ENCODE assay signal across 23 cellular contexts in the genomic region with DNA sequence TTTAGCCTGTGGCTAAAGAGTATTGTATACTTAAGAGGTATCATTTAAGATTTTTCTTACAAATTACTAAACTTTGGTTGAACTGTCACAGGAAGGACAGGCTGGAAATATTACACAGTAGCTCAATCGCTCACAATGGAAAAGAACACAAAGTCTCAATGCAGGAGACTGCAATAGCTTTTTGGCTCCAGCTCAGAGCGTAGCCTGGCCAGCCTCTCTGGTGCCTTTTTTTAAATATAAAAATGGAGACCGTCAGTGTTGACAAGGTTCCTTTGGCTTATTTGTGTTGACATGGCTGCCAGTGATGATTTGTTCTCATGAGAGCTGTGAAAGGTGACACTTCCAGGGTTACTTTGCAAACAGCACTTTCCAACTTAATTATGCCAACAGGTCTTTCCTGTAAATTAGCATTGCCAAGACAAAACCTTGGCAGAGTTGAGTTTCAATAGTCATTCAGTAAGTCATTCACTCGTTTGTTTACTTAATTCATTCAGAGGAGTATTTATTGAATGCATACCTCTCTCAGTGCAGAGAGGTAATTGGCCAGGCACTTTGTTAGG.
DNase-seq lines count a peak whose midpoint lies in the region; TF ChIP-seq lines count a peak whose summit lies in the region.
"Had no signal": no experiment of that assay in that cellular context is flagged by ENCODE, and none has a peak within 500 bp of the region (broad histone marks: within the 10 kb centered on the region; RNA-seq: fewer than 3 reads in every experiment).

No MANE protein-coding gene starts in this region.

- peak overlapping the region; percentile 91 for H3K27ac Mint-ChIP-seq in osteocyte (ENCODE audit: unreplicated experiment)
- H3K27ac Mint-ChIP-seq in CD4-positive, alpha-beta memory T cell = no peak overlapping the region

- DNase-seq in NCI-H146 (lab: John Stamatoyannopoulos, UW) = peak; percentile 3
- no peak for DNase-seq in NCI-H146 treated with DMSO at 0.1 percent for 48 hours (lab: John Stamatoyannopoulos, UW; ENCODE audit: unreplicated experiment)
- peak; percentile 24 for DNase-seq in NCI-H345 treated with DMSO at 0.1 percent for 48 hours (lab: John Stamatoyannopoulos, UW; ENCODE audit: unreplicated experiment)
- peak; percentile 75 for DNase-seq in epithelial cell of esophagus (ENCODE audit: low read depth)
- no peak for DNase-seq in osteocyte (ENCODE audit: extremely low spot score, unreplicated experiment)
- no peak for DNase-seq in ovary
- no peak for DNase-seq in CD4-positive, alpha-beta memory T cell
- DNase-seq in Karpas-422 = no peak
- DNase-seq: activated CD4-positive, alpha-beta T cell treated with anti-CD3 and anti-CD28 coated beads, Interleukin-2, amount 50 U/mL, for 48 hours; activated naive CD4-positive, alpha-beta T cell treated with anti-CD3 and anti-CD28 coated beads, Interleukin-2, amount 10 ng/mL, durations not matched to agents 7 days and 5 days; activated T-cell treated with anti-CD3 and anti-CD28 coated beads, Interleukin-2, amount 50 U/mL, for 1 hour; DND-41; kidney; NCI-H1694; NK-92 treated with Interleukin-12 subunit alpha and Interleukin-12 subunit beta, amount 100 ng/mL, for 24 hours; stimulated activated naive CD4-positive, alpha-beta T cell; transverse colon had no signal

- H3K4me1 Mint-ChIP-seq in osteocyte (ENCODE audit: unreplicated experiment) = peaks cover 36% of the 10 kb centered on the region
- no peaks in the 10 kb centered on the region for H3K4me1 Mint-ChIP-seq in CD4-positive, alpha-beta memory T cell
- H3K4me1 Mint-ChIP-seq: activated naive CD4-positive, alpha-beta T cell treated with anti-CD3 and anti-CD28 coated beads, Interleukin-2, amount 10 ng/mL, durations not matched to agents 7 days and 5 days; neural crest cell had no signal

- H3K9me3 Mint-ChIP-seq in osteocyte (ENCODE audit: unreplicated experiment) = peaks cover 4% of the 10 kb centered on the region
- peaks cover 0 to 4% (median 0%) of the 10 kb centered on the region in 8 donors for H3K9me3 Mint-ChIP-seq in CD4-positive, alpha-beta memory T cell
- H3K9me3 Mint-ChIP-seq: activated naive CD4-positive, alpha-beta T cell treated with anti-CD3 and anti-CD28 coated beads, Interleukin-2, amount 10 ng/mL, durations not matched to agents 7 days and 5 days; neural crest cell had no signal

- H3K36me3 ChIP-seq in ovary (no peaks in the 10 kb centered on the region), Karpas-422 (ENCODE audit: insufficient read depth, low read length) (no peaks in the 10 kb centered on the region)
- H3K36me3 ChIP-seq in CD4-positive, alpha-beta memory T cell (ENCODE audit: insufficient read depth, low read length) = no peaks in the 10 kb centered on the region
- H3K36me3 ChIP-seq: BLaER1, HAP-1, transverse colon had no signal

- no peak for TF ChIP-seq EP300 in ovary (IDR thresholded peaks at IDR 0.05)

- POLR2A ChIA-PET in CD4-positive, alpha-beta memory T cell (lab: Charles Lee; ENCODE audit: partially characterized antibody) = no interaction called here

- H4K20me1 ChIP-seq in Karpas-422 (ENCODE audit: insufficient read depth, low read depth, low read length) = no peaks in the 10 kb centered on the region
- H4K20me1 ChIP-seq: BLaER1 had no signal

- H3K4me3 Mint-ChIP-seq in osteocyte (ENCODE audit: unreplicated experiment) = no peak overlapping the region
- no peak overlapping the region for H3K4me3 Mint-ChIP-seq in CD4-positive, alpha-beta memory T cell
- H3K4me3 Mint-ChIP-seq: activated naive CD4-positive, alpha-beta T cell treated with anti-CD3 and anti-CD28 coated beads, Interleukin-2, amount 10 ng/mL, durations not matched to agents 7 days and 5 days; neural crest cell had no signal

- intact Hi-C loops in ovary (cut with DNase I) = no loop called here
- intact Hi-C loops in CD4-positive, alpha-beta memory T cell (cut with micrococcal nuclease) = no loop called here

- no peaks in the 10 kb centered on the region for H3K9me2 ChIP-seq in Karpas-422 (replicated peaks; ENCODE audit: insufficient read depth, low read length)

- H3K79me2 ChIP-seq in Karpas-422 (ENCODE audit: low read length) = no peaks in the 10 kb centered on the region

- H3K9me3 ChIP-seq in ovary (no peaks in the 10 kb centered on the region), Karpas-422 (ENCODE audit: low read length) (no peaks in the 10 kb centered on the region)
- H3K9me3 ChIP-seq in CD4-positive, alpha-beta memory T cell (ENCODE audit: control insufficient read depth in 1 of 2, low read length in 2 of 2) = no peaks in the 10 kb centered on the region
- H3K9me3 ChIP-seq: BLaER1, HAP-1, transverse colon had no signal

- CTCF ChIA-PET in CD4-positive, alpha-beta memory T cell (lab: Charles Lee; ENCODE audit: partially characterized antibody) = no interaction called here

- H3K4me3 ChIP-seq in epithelial cell of esophagus (ENCODE audit: low read length) (no peak overlapping the region), ovary (no peak overlapping the region), Karpas-422 (ENCODE audit: low read length) (no peak overlapping the region)
- H3K4me3 ChIP-seq in CD4-positive, alpha-beta memory T cell (ENCODE audit: low read length in 2 of 2) = no peak overlapping the region
- H3K4me3 ChIP-seq: BLaER1, HAP-1, transverse colon had no signal

- no peak overlapping the region for H3K9ac ChIP-seq in Karpas-422 (ENCODE audit: low read length)
- H3K9ac ChIP-seq: BLaER1, KMS-11 had no signal

- H3K27me3 Mint-ChIP-seq in osteocyte (ENCODE audit: unreplicated experiment) = no peaks in the 10 kb centered on the region
- peaks cover 0 to 2% of the 10 kb centered on the region in 2 donors for H3K27me3 Mint-ChIP-seq in CD4-positive, alpha-beta memory T cell
- H3K27me3 Mint-ChIP-seq: activated naive CD4-positive, alpha-beta T cell treated with anti-CD3 and anti-CD28 coated beads, Interleukin-2, amount 10 ng/mL, durations not matched to agents 7 days and 5 days had no signal

- no peaks in the 10 kb centered on the region for H3K36me3 Mint-ChIP-seq in osteocyte (ENCODE audit: unreplicated experiment)
- H3K36me3 Mint-ChIP-seq in CD4-positive, alpha-beta memory T cell = no peaks in the 10 kb centered on the region
- H3K36me3 Mint-ChIP-seq: activated naive CD4-positive, alpha-beta T cell treated with anti-CD3 and anti-CD28 coated beads, Interleukin-2, amount 10 ng/mL, durations not matched to agents 7 days and 5 days had no signal

- H3K4me2 ChIP-seq in Karpas-422 (ENCODE audit: low read depth, low read length, poor library complexity, severe bottlenecking) = no peak overlapping the region
- H3K4me2 ChIP-seq: BLaER1, KMS-11 had no signal

- TF ChIP-seq CTCF in epithelial cell of esophagus (IDR thresholded peaks at IDR 0.05; ENCODE audit: insufficient read depth, low read depth, low read length, missing control alignments) (no peak), osteocyte (IDR thresholded peaks at IDR 0.05) (no peak), ovary (IDR thresholded peaks at IDR 0.05) (no peak)

- 42 to 57% (median 53%) methylated on average over 4 of the region's 4 CpGs for WGBS in ovary, 3 donors

- no peak overlapping the region for H3K27ac ChIP-seq in ovary
- no peak overlapping the region for H3K27ac ChIP-seq in CD4-positive, alpha-beta memory T cell (ENCODE audit: low read depth, low read length)
- H3K27ac ChIP-seq in Karpas-422 (ENCODE audit: low read length) = no peak overlapping the region
- H3K27ac ChIP-seq: 22Rv1, BLaER1, KMS-11, RWPE1, transverse colon had no signal

- no peak overlapping the region for H2AFZ ChIP-seq in Karpas-422 (ENCODE audit: low read length)

- H3K4me1 ChIP-seq in ovary (ENCODE audit: insufficient read depth) (no peaks in the 10 kb centered on the region), Karpas-422 (ENCODE audit: low read length) (no peaks in the 10 kb centered on the region)
- no peaks in the 10 kb centered on the region for H3K4me1 ChIP-seq in CD4-positive, alpha-beta memory T cell (ENCODE audit: insufficient read depth, low read length)
- H3K4me1 ChIP-seq: HAP-1, transverse colon had no signal

- no peak for TF ChIP-seq POLR2A in ovary (IDR thresholded peaks at IDR 0.05)

- H3K27me3 ChIP-seq in ovary = no peaks in the 10 kb centered on the region
- H3K27me3 ChIP-seq in CD4-positive, alpha-beta memory T cell (ENCODE audit: insufficient read depth, low read length) = no peaks in the 10 kb centered on the region
- H3K27me3 ChIP-seq in Karpas-422 (ENCODE audit: low read length) = no peaks in the 10 kb centered on the region
- H3K27me3 ChIP-seq: BLaER1, transverse colon had no signal

Comparison
In these comparisons a context has a peak if more than half of its experiments do, and no peak if none do; other contexts are left out.
1. DNase-seq: peak in NCI-H146 (single experiment), NCI-H345 treated with DMSO at 0.1 percent for 48 hours (single experiment) and epithelial cell of esophagus (single experiment); none in NCI-H146 treated with DMSO at 0.1 percent for 48 hours (single experiment), osteocyte (single experiment), ovary (0 of 5), CD4-positive, alpha-beta memory T cell (0 of 5) and Karpas-422 (single experiment).